11 cellular contexts compared by ENCODE assay signal in genomic region chr3:133124511-133124910, GRCh38.
DNase-seq lines count a peak whose midpoint lies in the region; ATAC-seq, FAIRE-seq and TF ChIP-seq lines count a peak whose summit lies in the region.
"Had no signal": no experiment of that assay in that cellular context is flagged by ENCODE, and none has a peak within 500 bp of the region (broad histone marks: within the 10 kb centered on the region; RNA-seq: fewer than 3 reads in every experiment).

No MANE protein-coding gene starts in this region.

- peak overlapping the region in 2 of 10 donors; percentile 11 to 35 for H3K27ac ChIP-seq in heart right ventricle
- H3K27ac ChIP-seq: neutrophil had no signal

- H3K4me1 Mint-ChIP-seq in WTC11 = peaks cover 12% of the 10 kb centered on the region
- no peaks in the 10 kb centered on the region for H3K4me1 Mint-ChIP-seq in activated CD4-positive, alpha-beta T cell treated with anti-CD3 and anti-CD28 coated beads for 36 hours
- H3K4me1 Mint-ChIP-seq: central memory CD8-positive, alpha-beta T cell had no signal

- no peaks in the 10 kb centered on the region for H3K36me3 ChIP-seq in heart right ventricle
- H3K36me3 ChIP-seq: neutrophil had no signal

- CTCF ChIA-PET in WTC11 (lab: Charles Lee) = no interaction called here
- CTCF ChIA-PET in activated CD4-positive, alpha-beta T cell treated with anti-CD3 and anti-CD28 coated beads for 36 hours (lab: Charles Lee) = interaction anchor here (0.6 kb wide), 1 partner anchor 38 kb away, joined by 4 read pairs; no protein-coding TSS in a partner anchor

- POLR2A ChIA-PET in WTC11 (lab: Charles Lee) = no interaction called here
- POLR2A ChIA-PET in activated CD4-positive, alpha-beta T cell treated with anti-CD3 and anti-CD28 coated beads for 36 hours (lab: Charles Lee) = no interaction called here

- peaks cover 0 to 16% (median 6%) of the 10 kb centered on the region in 9 donors for H3K4me1 ChIP-seq in heart right ventricle

- intact Hi-C loops in heart right ventricle (cut with DNase I) = no loop called here
- intact Hi-C loops in activated CD4-positive, alpha-beta T cell treated with anti-CD3 and anti-CD28 coated beads for 36 hours (cut with DNase I, micrococcal nuclease) = no loop called here

- no peak for TF ChIP-seq CTCF in WTC11 (IDR thresholded peaks at IDR 0.05)
- no peak for TF ChIP-seq CTCF in heart right ventricle (IDR thresholded peaks at IDR 0.05)

- no peak overlapping the region for H3K4me3 Mint-ChIP-seq in WTC11
- no peak overlapping the region for H3K4me3 Mint-ChIP-seq in activated CD4-positive, alpha-beta T cell treated with anti-CD3 and anti-CD28 coated beads for 36 hours
- H3K4me3 Mint-ChIP-seq: activated T-cell treated with anti-CD3 and anti-CD28 coated beads, Interleukin-2, amount 50 U/mL, for 4 hours; central memory CD8-positive, alpha-beta T cell had no signal

- H3K27ac Mint-ChIP-seq in WTC11 = peak overlapping the region; percentile 58; the same call in 1 of the 2 replicates
- no peak overlapping the region for H3K27ac Mint-ChIP-seq in activated CD4-positive, alpha-beta T cell treated with anti-CD3 and anti-CD28 coated beads for 36 hours

- H3K9me3 Mint-ChIP-seq in WTC11 = no peaks in the 10 kb centered on the region
- H3K9me3 Mint-ChIP-seq in activated CD4-positive, alpha-beta T cell treated with anti-CD3 and anti-CD28 coated beads for 36 hours (ENCODE audit: low read depth) = no peaks in the 10 kb centered on the region
- H3K9me3 Mint-ChIP-seq: activated T-cell treated with anti-CD3 and anti-CD28 coated beads, Interleukin-2, amount 50 U/mL, for 4 hours; central memory CD8-positive, alpha-beta T cell had no signal

- H3K9me3 ChIP-seq in heart right ventricle = no peaks in the 10 kb centered on the region
- H3K9me3 ChIP-seq: neutrophil had no signal

- no peaks in the 10 kb centered on the region for H3K36me3 Mint-ChIP-seq in WTC11
- H3K36me3 Mint-ChIP-seq in activated CD4-positive, alpha-beta T cell treated with anti-CD3 and anti-CD28 coated beads for 36 hours (ENCODE audit: low read depth) = no peaks in the 10 kb centered on the region

- peak overlapping the region in 1 of 10 donors; percentile 24 for H3K4me3 ChIP-seq in heart right ventricle

- no peaks in the 10 kb centered on the region for H3K27me3 ChIP-seq in heart right ventricle

- FAIRE-seq in H54 (lab: Jason Lieb, UNC) = no peak

- H3K27me3 Mint-ChIP-seq in WTC11 (ENCODE audit: low read depth) = no peaks in the 10 kb centered on the region
- peaks cover 9% of the 10 kb centered on the region for H3K27me3 Mint-ChIP-seq in activated CD4-positive, alpha-beta T cell treated with anti-CD3 and anti-CD28 coated beads for 36 hours
- H3K27me3 Mint-ChIP-seq: central memory CD8-positive, alpha-beta T cell had no signal

- no peak for TF ChIP-seq POLR2A in H54 (IDR thresholded peaks at IDR 0.05; ENCODE audit: low read depth, low read length)

- DNase-seq in M059J (ENCODE audit: low read depth) (peak; percentile 15), WTC11 (ENCODE audit: low spot score) (no peak), heart right ventricle (peak; percentile 23 to 25), putamen (ENCODE audit: low spot score) (peak; percentile 45), H54 (ENCODE audit: insufficient read length, low spot score) (no peak)
- no peak for DNase-seq in activated CD4-positive, alpha-beta T cell treated with anti-CD3 and anti-CD28 coated beads for 36 hours
- DNase-seq: activated T-cell treated with anti-CD3 and anti-CD28 coated beads, Interleukin-2, amount 50 U/mL, for 4 hours; SHP77 treated with DMSO at 0.1 percent for 48 hours had no signal

- ATAC-seq in WTC11 (peak; percentile 16; the same call in 1 of the 2 replicates), heart right ventricle (peak; percentile 84 to 97 (median 90)), GM21447 (IDR thresholded peaks at IDR 0.05; ENCODE audit: unreplicated experiment) (no peak)
- no peak for ATAC-seq in activated CD4-positive, alpha-beta T cell treated with anti-CD3 and anti-CD28 coated beads for 36 hours
- ATAC-seq: activated T-cell treated with anti-CD3 and anti-CD28 coated beads, Interleukin-2, amount 50 U/mL, for 4 hours had no signal

- WGBS in heart right ventricle, 2 donors = 24 to 34% methylated on average over 6 of the region's 6 CpGs

TF ChIP-seq in WTC11, 78 proteins besides CTCF, POLR2A, EP300 and RAD21 (continues in another document):
- TF ChIP-seq KAT7 (CRISPR knock-in tag; IDR thresholded peaks at IDR 0.05; ENCODE audit: borderline replicate concordance) = no peak
- TF ChIP-seq GTF2I (CRISPR knock-in tag; conservative IDR thresholded peaks at IDR 0.05) = no peak
- no peak for TF ChIP-seq ETV6 (CRISPR knock-in tag; IDR thresholded peaks at IDR 0.05)
- no peak for TF ChIP-seq FOXK1 (CRISPR knock-in tag; IDR thresholded peaks at IDR 0.05)
- no peak for TF ChIP-seq SOX15 (CRISPR knock-in tag; IDR thresholded peaks at IDR 0.05)
- TF ChIP-seq ZNF281 (CRISPR knock-in tag; IDR thresholded peaks at IDR 0.05) = no peak
- TF ChIP-seq E2F1 (CRISPR knock-in tag; IDR thresholded peaks at IDR 0.05) = no peak
- no peak for TF ChIP-seq NR2C2 (CRISPR knock-in tag; IDR thresholded peaks at IDR 0.05)
- TF ChIP-seq IRF2 (CRISPR knock-in tag; IDR thresholded peaks at IDR 0.05; ENCODE audit: borderline replicate concordance, low read depth) = no peak
- no peak for TF ChIP-seq CBFB (CRISPR knock-in tag; IDR thresholded peaks at IDR 0.05; ENCODE audit: low read depth)
- TF ChIP-seq ZNF232 (CRISPR knock-in tag; IDR thresholded peaks at IDR 0.05) = no peak
- no peak for TF ChIP-seq PRDM15 (CRISPR knock-in tag; IDR thresholded peaks at IDR 0.05)

Comparison
In these comparisons a context has a peak if more than half of its experiments do, and no peak if none do; other contexts are left out.
1. DNase-seq: peak in M059J (single experiment), heart right ventricle (2 of 2) and putamen (single experiment); none in WTC11 (single experiment), activated CD4-positive, alpha-beta T cell treated with anti-CD3 and anti-CD28 coated beads for 36 hours (single experiment) and H54 (single experiment).
2. ATAC-seq: peak in WTC11 (single experiment) and heart right ventricle (8 of 8); none in activated CD4-positive, alpha-beta T cell treated with anti-CD3 and anti-CD28 coated beads for 36 hours (single experiment) and GM21447 (single experiment).